ENCODE assay signal across 14 cellular contexts in genomic region chr2:152500336-152500735, GRCh38.
A peak's percentile ranks its signal among the peaks of the same experiment; 100 is the strongest.
DNase-seq lines count a peak whose midpoint lies in the region; ATAC-seq and TF ChIP-seq lines count a peak whose summit lies in the region.
"Had no signal": no experiment of that assay in that cellular context is flagged by ENCODE, and none has a peak within 500 bp of the region (broad histone marks: within the 10 kb centered on the region; RNA-seq: fewer than 3 reads in every experiment).

No MANE protein-coding gene starts in this region.

- TF ChIP-seq CTCF in Peyer's patch (IDR thresholded peaks at IDR 0.05): no peak
- no peak for TF ChIP-seq CTCF in gastroesophageal sphincter (IDR thresholded peaks at IDR 0.05)
- no peak for TF ChIP-seq CTCF in gastrocnemius medialis (IDR thresholded peaks at IDR 0.05 in 4 of 5, conservative IDR thresholded peaks at IDR 0.05 in 1 of 5)
- no peak for TF ChIP-seq CTCF in CD8-positive, alpha-beta T cell (IDR thresholded peaks at IDR 0.05)
- no peak for TF ChIP-seq CTCF in BE2C (IDR thresholded peaks at IDR 0.05; ENCODE audit: low read depth, low read length)

- H3K36me3 Mint-ChIP-seq in CD8-positive, alpha-beta T cell: no peaks in the 10 kb centered on the region

- TF ChIP-seq EP300 in gastroesophageal sphincter (IDR thresholded peaks at IDR 0.05): no peak

- no peaks in the 10 kb centered on the region for H3K9me3 Mint-ChIP-seq in CD8-positive, alpha-beta T cell
- H3K9me3 Mint-ChIP-seq: activated T-helper 2 cell treated with anti-CD3 and anti-CD28 coated beads, Interferon-gamma antibody, Interleukin-2, Interleukin-4, amounts not matched to agents 10 μg/mL and 5 μg/mL and 100 μg/mL, durations not matched to agents 14 hours and 24 hours and 36 hours had no signal

- 81 to 87% methylated on average over 11 to 12 of the region's 12 CpGs for whole genome bisulfite sequencing in gastroesophageal sphincter (ENCODE audit: low coverage in 1 of 2), 2 donors

- 0 out of 2 replicates have a peak overlapping the region, but pooled peaks have one; percentile 58 for H3K4me3 ChIP-seq in ACC112 (ENCODE audit: low read depth, low read length)
- H3K4me3 ChIP-seq in Peyer's patch: no peak overlapping the region
- H3K4me3 ChIP-seq in gastroesophageal sphincter: no peak overlapping the region
- H3K4me3 ChIP-seq in gastrocnemius medialis: no peak overlapping the region
- no peak overlapping the region for H3K4me3 ChIP-seq in CD8-positive, alpha-beta T cell (ENCODE audit: low read depth, low read length)
- no peak overlapping the region for H3K4me3 ChIP-seq in BE2C (ENCODE audit: low read depth, low read length)

- H3K9me3 ChIP-seq in Peyer's patch (no peaks in the 10 kb centered on the region), gastroesophageal sphincter (no peaks in the 10 kb centered on the region), gastrocnemius medialis (no peaks in the 10 kb centered on the region), BE2C (no peaks in the 10 kb centered on the region)
- no peaks in the 10 kb centered on the region for H3K9me3 ChIP-seq in CD8-positive, alpha-beta T cell (ENCODE audit: low read length)

- ATAC-seq in gastroesophageal sphincter (no peak), gastrocnemius medialis (no peak)
- no peak for ATAC-seq in CD8-positive, alpha-beta T cell

- no peak for TF ChIP-seq POLR2A in Peyer's patch (IDR thresholded peaks at IDR 0.05)
- TF ChIP-seq POLR2A in gastroesophageal sphincter (IDR thresholded peaks at IDR 0.05): no peak
- TF ChIP-seq POLR2A in gastrocnemius medialis (IDR thresholded peaks at IDR 0.05): no peak

- peaks cover 23% of the 10 kb centered on the region for H3K27me3 Mint-ChIP-seq in CD8-positive, alpha-beta T cell (ENCODE audit: low read depth)

- H3K27ac ChIP-seq in ACC112 (ENCODE audit: low read depth, low read length) (peak overlapping the region; percentile 93), Peyer's patch (peak overlapping the region; percentile 4 to 68 (median 42)), gastroesophageal sphincter (peak overlapping the region; percentile 1 to 76 (median 69)), gastrocnemius medialis (peak overlapping the region; percentile 58 to 70 (median 64))
- no peak overlapping the region for H3K27ac ChIP-seq in CD8-positive, alpha-beta T cell (ENCODE audit: low read depth, low read length)
- H3K27ac ChIP-seq: epithelial cell of prostate had no signal

- H2AFZ ChIP-seq in ACC112 (ENCODE audit: low read length, unreplicated experiment): no peak overlapping the region

- H3K4me1 ChIP-seq in ACC112 (ENCODE audit: control insufficient read depth, insufficient read depth, low read length, unreplicated experiment) (peaks cover 58% of the 10 kb centered on the region), Peyer's patch (no peaks in the 10 kb centered on the region), gastroesophageal sphincter (peaks cover 2 to 25% (median 9%) of the 10 kb centered on the region in 3 donors), gastrocnemius medialis (peaks cover 46 to 57% of the 10 kb centered on the region in 2 donors), BE2C (no peaks in the 10 kb centered on the region)
- H3K4me1 ChIP-seq in CD8-positive, alpha-beta T cell (ENCODE audit: insufficient read depth, low read length): no peaks in the 10 kb centered on the region

- intact Hi-C loops in gastrocnemius medialis (cut with DNase I; ENCODE audit: low total_unique reads): no loop called here
- intact Hi-C loops in CD8-positive, alpha-beta T cell (cut with DNase I, micrococcal nuclease): no loop called here

- no peaks in the 10 kb centered on the region for H3K27me3 ChIP-seq in ACC112 (ENCODE audit: insufficient read depth, low read length)
- H3K27me3 ChIP-seq in Peyer's patch: no peaks in the 10 kb centered on the region
- no peaks in the 10 kb centered on the region for H3K27me3 ChIP-seq in gastroesophageal sphincter
- H3K27me3 ChIP-seq in gastrocnemius medialis: no peaks in the 10 kb centered on the region
- H3K27me3 ChIP-seq in CD8-positive, alpha-beta T cell (ENCODE audit: insufficient read depth, low read length): no peaks in the 10 kb centered on the region
- H3K27me3 ChIP-seq in BE2C: no peaks in the 10 kb centered on the region

- H3K36me3 ChIP-seq in ACC112 (ENCODE audit: insufficient read depth, low read length) (no peaks in the 10 kb centered on the region), Peyer's patch (no peaks in the 10 kb centered on the region), gastroesophageal sphincter (no peaks in the 10 kb centered on the region), gastrocnemius medialis (no peaks in the 10 kb centered on the region), BE2C (no peaks in the 10 kb centered on the region)
- H3K36me3 ChIP-seq in CD8-positive, alpha-beta T cell (ENCODE audit: insufficient read depth, low read length): no peaks in the 10 kb centered on the region

- peaks cover 68% of the 10 kb centered on the region for H3K79me2 ChIP-seq in ACC112 (ENCODE audit: control insufficient read depth, insufficient read depth, low read length, unreplicated experiment)

- in situ Hi-C loops in gastrocnemius medialis (cut with MboI; ENCODE audit: low sequenced_read_pairs in 4 of 4): no loop called here

- CTCF ChIA-PET in CD8-positive, alpha-beta T cell (lab: Charles Lee): no interaction called here

- DNase-seq in Peyer's patch: no peak
- DNase-seq in gastrocnemius medialis: no peak
- DNase-seq in NCI-H345 (lab: John Stamatoyannopoulos, UW): no peak
- no peak for DNase-seq in CD8-positive, alpha-beta T cell
- DNase-seq in DMS 273 treated with DMSO at 0.1 percent for 48 hours (lab: John Stamatoyannopoulos, UW): no peak
- DNase-seq in BE2C: no peak
- DNase-seq: DMS53, NCI-H146, NCI-H69, T1000 had no signal

- H3K4me3 Mint-ChIP-seq in CD8-positive, alpha-beta T cell: no peak overlapping the region

- POLR2A ChIA-PET in CD8-positive, alpha-beta T cell (lab: Charles Lee): no interaction called here

- no peak overlapping the region for H3K27ac Mint-ChIP-seq in CD8-positive, alpha-beta T cell
- H3K27ac Mint-ChIP-seq: activated T-helper 2 cell treated with anti-CD3 and anti-CD28 coated beads, Interferon-gamma antibody, Interleukin-2, Interleukin-4, amounts not matched to agents 10 μg/mL and 5 μg/mL and 100 μg/mL, durations not matched to agents 14 hours and 24 hours and 36 hours had no signal

- no peaks in the 10 kb centered on the region for H3K4me1 Mint-ChIP-seq in CD8-positive, alpha-beta T cell (ENCODE audit: low read depth)
